In genomic region chr4:159048166-159048886, GRCh38 we compare ENCODE assay signal across 8 cellular contexts. TPM values are rescaled to one million over a fixed set of nuclear protein-coding genes. Genes with fewer than 3 reads are reported as not detected.
A peak's percentile ranks its signal among the peaks of the same experiment; 100 is the strongest.
DNase-seq lines count a peak whose midpoint lies in the region; ATAC-seq and TF ChIP-seq lines count a peak whose summit lies in the region.

No MANE protein-coding gene starts in this region.

- H3K4me1 ChIP-seq in mucosa of stomach (ENCODE audit: control insufficient read depth, insufficient read depth, low read length), result peaks cover 5% of the 10 kb centered on the region

- no peak for TF ChIP-seq CTCF in AG09319 (IDR thresholded peaks at IDR 0.05; ENCODE audit: low read depth, low read length)

- peaks cover 11% of the 10 kb centered on the region for H3K27me3 Mint-ChIP-seq in activated CD8-positive, alpha-beta memory T cell treated with anti-CD3 and anti-CD28 coated beads, Interleukin-2, amount 10 ng/mL, durations not matched to agents 7 days and 5 days

- no peaks in the 10 kb centered on the region for H3K27me3 ChIP-seq in mucosa of stomach (ENCODE audit: control insufficient read depth, insufficient read depth, low read length)

- no peaks in the 10 kb centered on the region for H3K9me3 ChIP-seq in mucosa of stomach (ENCODE audit: control insufficient read depth, low read length)

- no peak overlapping the region for H3K4me3 ChIP-seq in mucosa of stomach (ENCODE audit: low read length)

- no peak overlapping the region for H3K4me3 Mint-ChIP-seq in activated CD8-positive, alpha-beta memory T cell treated with anti-CD3 and anti-CD28 coated beads, Interleukin-2, amount 10 ng/mL, durations not matched to agents 7 days and 5 days

- peaks cover 27% of the 10 kb centered on the region for H3K4me1 Mint-ChIP-seq in activated CD8-positive, alpha-beta memory T cell treated with anti-CD3 and anti-CD28 coated beads, Interleukin-2, amount 10 ng/mL, durations not matched to agents 7 days and 5 days

- no peaks in the 10 kb centered on the region for H3K36me3 Mint-ChIP-seq in activated CD8-positive, alpha-beta memory T cell treated with anti-CD3 and anti-CD28 coated beads, Interleukin-2, amount 10 ng/mL, durations not matched to agents 7 days and 5 days

- H3K9ac ChIP-seq in mucosa of stomach (ENCODE audit: low read length), result peak overlapping the region; percentile 42

- H3K27ac Mint-ChIP-seq in activated CD8-positive, alpha-beta memory T cell treated with anti-CD3 and anti-CD28 coated beads, Interleukin-2, amount 10 ng/mL, durations not matched to agents 7 days and 5 days, result no peak overlapping the region

- peak; percentile 50 for ATAC-seq in esophagus mucosa
- ATAC-seq in activated CD8-positive, alpha-beta memory T cell treated with anti-CD3 and anti-CD28 coated beads, Interleukin-2, amount 10 ng/mL, durations not matched to agents 7 days and 5 days, result no peak
- ATAC-seq in GM21381 (IDR thresholded peaks at IDR 0.05; ENCODE audit: unreplicated experiment), result no peak

- CTCF ChIA-PET in activated CD8-positive, alpha-beta memory T cell treated with anti-CD3 and anti-CD28 coated beads, Interleukin-2, amount 10 ng/mL, durations not matched to agents 7 days and 5 days (lab: Charles Lee), result interaction anchor here (0.6 kb wide), 1 partner anchor 16 kb away, joined by 3 read pairs; no protein-coding TSS in a partner anchor

- DNase-seq in AG09319 (ENCODE audit: extremely low read depth, low read depth), result peak; percentile 38
- DNase-seq in NCI-H510A (lab: John Stamatoyannopoulos, UW), result peak; percentile 37
- no peak for DNase-seq in GM19238 (ENCODE audit: insufficient read length, low spot score)
- DNase-seq in activated CD8-positive, alpha-beta memory T cell treated with anti-CD3 and anti-CD28 coated beads, Interleukin-2, amount 10 ng/mL, durations not matched to agents 7 days and 5 days, result no peak
- no peak for DNase-seq in T-helper 1 cell

- no peaks in the 10 kb centered on the region for H3K9me3 Mint-ChIP-seq in activated CD8-positive, alpha-beta memory T cell treated with anti-CD3 and anti-CD28 coated beads, Interleukin-2, amount 10 ng/mL, durations not matched to agents 7 days and 5 days (ENCODE audit: low read depth)

- H3K36me3 ChIP-seq in mucosa of stomach (ENCODE audit: control insufficient read depth, insufficient read depth, low read length), result no peaks in the 10 kb centered on the region

RNA-seq across cellular contexts. Expression of gene RAPGEF2, which starts 54.6 kb away (rescaled TPM):
- 8.4 TPM for total RNA-seq in esophagus mucosa
- total RNA-seq in activated CD8-positive, alpha-beta memory T cell treated with anti-CD3 and anti-CD28 coated beads, Interleukin-2, amount 10 ng/mL, durations not matched to agents 7 days and 5 days, result 10 to 100 TPM; 17.3 to 23.4 TPM

Comparison
In these comparisons a context has a peak if more than half of its experiments do, and no peak if none do; other contexts are left out.
1. DNase-seq: peak in AG09319 (single experiment) and NCI-H510A (single experiment); none in GM19238 (single experiment), activated CD8-positive, alpha-beta memory T cell treated with anti-CD3 and anti-CD28 coated beads, Interleukin-2, amount 10 ng/mL, durations not matched to agents 7 days and 5 days (single experiment) and T-helper 1 cell (0 of 5).